In the genomic region with DNA sequence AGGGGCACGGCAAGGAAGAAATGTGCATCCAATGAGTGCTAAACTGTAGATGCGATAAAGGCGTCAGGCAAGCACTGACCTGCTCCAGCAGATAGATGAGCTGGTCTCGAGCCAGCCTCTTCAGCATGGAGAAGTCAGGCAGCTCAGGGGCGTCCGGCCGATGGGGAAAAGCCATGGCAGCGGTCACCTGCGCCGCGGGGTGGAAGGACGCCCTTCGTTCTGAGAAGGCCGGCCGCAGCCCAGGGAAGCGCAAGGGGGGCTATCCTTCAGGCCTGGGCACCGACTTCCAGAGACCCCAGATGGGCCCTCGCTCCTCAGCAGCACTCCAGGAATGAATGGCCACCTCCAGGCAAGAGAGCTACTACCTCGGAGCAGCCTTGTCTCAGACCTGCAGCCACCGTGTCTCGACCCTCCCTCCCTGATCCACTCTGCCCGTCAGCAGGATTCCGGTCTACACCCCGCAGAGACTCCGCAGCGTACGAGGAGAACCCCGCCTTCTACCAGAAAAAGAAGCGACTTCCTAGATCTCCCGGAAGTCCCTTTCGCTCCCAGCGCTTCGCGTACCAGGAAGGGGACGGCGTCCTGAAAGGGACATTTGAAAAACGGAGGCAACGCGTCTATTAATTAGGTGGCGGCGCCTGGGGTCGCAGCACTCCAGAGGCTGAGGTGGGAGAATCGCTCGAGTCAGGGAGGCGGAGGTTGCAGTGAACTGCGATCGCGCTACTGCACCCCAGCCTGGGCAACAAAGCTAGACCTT, we compare ENCODE assay signal across 1 cellular context.
TF ChIP-seq lines count a peak whose summit lies in the region.

TSS of gene VPS33B (minus strand) at position 520 of the 757 bp plus-strand sequence. CDS start at position 175, 345 bp downstream.

TF ChIP-seq in K562, 482 proteins besides CTCF, POLR2A, EP300 and RAD21 (continued from another document and continues in another):
- TF ChIP-seq MCM5 (IDR thresholded peaks at IDR 0.05; ENCODE audit: low read depth): no peak
- TF ChIP-seq MAFF (IDR thresholded peaks at IDR 0.05; ENCODE audit: low read length): no peak
- TF ChIP-seq RUNX1 (IDR thresholded peaks at IDR 0.05; ENCODE audit: low read depth): 0 out of 2 replicates have a peak, but pooled peaks have one; percentile 20
- TF ChIP-seq HDGF (IDR thresholded peaks at IDR 0.05): no peak
- TF ChIP-seq POLR2B (IDR thresholded peaks at IDR 0.05; ENCODE audit: low read depth, partially characterized antibody): peak; percentile 64
- TF ChIP-seq FOXJ2 (tag; IDR thresholded peaks at IDR 0.05): no peak
- TF ChIP-seq CBX2 (IDR thresholded peaks at IDR 0.05; ENCODE audit: insufficient read depth, low read length, poor library complexity, severe bottlenecking): no peak
- peak in 1 of 3 experiments; percentile 87; a peak in 2 of 6 replicates for TF ChIP-seq ZBTB11 (CRISPR knock-in tag; IDR thresholded peaks at IDR 0.05)
- peak; percentile 89 for TF ChIP-seq ZBTB7A (IDR thresholded peaks at IDR 0.05; ENCODE audit: borderline replicate concordance, control insufficient read depth, low read depth, low read length)
- no peak for TF ChIP-seq HINFP (tag; conservative IDR thresholded peaks at IDR 0.05; ENCODE audit: low read depth)
- TF ChIP-seq L3MBTL2 (IDR thresholded peaks at IDR 0.05): 0 out of 2 replicates have a peak, but pooled peaks have one; percentile 18
- TF ChIP-seq, protein P1, sequence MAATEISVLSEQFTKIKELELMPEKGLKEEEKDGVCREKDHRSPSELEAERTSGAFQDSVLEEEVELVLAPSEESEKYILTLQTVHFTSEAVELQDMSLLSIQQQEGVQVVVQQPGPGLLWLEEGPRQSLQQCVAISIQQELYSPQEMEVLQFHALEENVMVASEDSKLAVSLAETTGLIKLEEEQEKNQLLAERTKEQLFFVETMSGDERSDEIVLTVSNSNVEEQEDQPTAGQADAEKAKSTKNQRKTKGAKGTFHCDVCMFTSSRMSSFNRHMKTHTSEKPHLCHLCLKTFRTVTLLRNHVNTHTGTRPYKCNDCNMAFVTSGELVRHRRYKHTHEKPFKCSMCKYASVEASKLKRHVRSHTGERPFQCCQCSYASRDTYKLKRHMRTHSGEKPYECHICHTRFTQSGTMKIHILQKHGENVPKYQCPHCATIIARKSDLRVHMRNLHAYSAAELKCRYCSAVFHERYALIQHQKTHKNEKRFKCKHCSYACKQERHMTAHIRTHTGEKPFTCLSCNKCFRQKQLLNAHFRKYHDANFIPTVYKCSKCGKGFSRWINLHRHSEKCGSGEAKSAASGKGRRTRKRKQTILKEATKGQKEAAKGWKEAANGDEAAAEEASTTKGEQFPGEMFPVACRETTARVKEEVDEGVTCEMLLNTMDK (IDR thresholded peaks at IDR 0.05; ENCODE audit: borderline replicate concordance, insufficient read depth, low read depth, low read length, poor library complexity, severe bottlenecking): no peak
- TF ChIP-seq GTF2F1 (IDR thresholded peaks at IDR 0.05; ENCODE audit: low read depth, low read length): no peak
- no peak for TF ChIP-seq ZNF668 (CRISPR knock-in tag; IDR thresholded peaks at IDR 0.05)
- no peak for TF ChIP-seq MYC (IDR thresholded peaks at IDR 0.05; ENCODE audit: low read depth, low read length)
- no peak for TF ChIP-seq MYC (CRISPR knock-in tag; IDR thresholded peaks at IDR 0.05; ENCODE audit: borderline replicate concordance, low read depth)
- TF ChIP-seq MAX (CRISPR knock-in tag; IDR thresholded peaks at IDR 0.05): peak; percentile 53
- TF ChIP-seq, protein P2, sequence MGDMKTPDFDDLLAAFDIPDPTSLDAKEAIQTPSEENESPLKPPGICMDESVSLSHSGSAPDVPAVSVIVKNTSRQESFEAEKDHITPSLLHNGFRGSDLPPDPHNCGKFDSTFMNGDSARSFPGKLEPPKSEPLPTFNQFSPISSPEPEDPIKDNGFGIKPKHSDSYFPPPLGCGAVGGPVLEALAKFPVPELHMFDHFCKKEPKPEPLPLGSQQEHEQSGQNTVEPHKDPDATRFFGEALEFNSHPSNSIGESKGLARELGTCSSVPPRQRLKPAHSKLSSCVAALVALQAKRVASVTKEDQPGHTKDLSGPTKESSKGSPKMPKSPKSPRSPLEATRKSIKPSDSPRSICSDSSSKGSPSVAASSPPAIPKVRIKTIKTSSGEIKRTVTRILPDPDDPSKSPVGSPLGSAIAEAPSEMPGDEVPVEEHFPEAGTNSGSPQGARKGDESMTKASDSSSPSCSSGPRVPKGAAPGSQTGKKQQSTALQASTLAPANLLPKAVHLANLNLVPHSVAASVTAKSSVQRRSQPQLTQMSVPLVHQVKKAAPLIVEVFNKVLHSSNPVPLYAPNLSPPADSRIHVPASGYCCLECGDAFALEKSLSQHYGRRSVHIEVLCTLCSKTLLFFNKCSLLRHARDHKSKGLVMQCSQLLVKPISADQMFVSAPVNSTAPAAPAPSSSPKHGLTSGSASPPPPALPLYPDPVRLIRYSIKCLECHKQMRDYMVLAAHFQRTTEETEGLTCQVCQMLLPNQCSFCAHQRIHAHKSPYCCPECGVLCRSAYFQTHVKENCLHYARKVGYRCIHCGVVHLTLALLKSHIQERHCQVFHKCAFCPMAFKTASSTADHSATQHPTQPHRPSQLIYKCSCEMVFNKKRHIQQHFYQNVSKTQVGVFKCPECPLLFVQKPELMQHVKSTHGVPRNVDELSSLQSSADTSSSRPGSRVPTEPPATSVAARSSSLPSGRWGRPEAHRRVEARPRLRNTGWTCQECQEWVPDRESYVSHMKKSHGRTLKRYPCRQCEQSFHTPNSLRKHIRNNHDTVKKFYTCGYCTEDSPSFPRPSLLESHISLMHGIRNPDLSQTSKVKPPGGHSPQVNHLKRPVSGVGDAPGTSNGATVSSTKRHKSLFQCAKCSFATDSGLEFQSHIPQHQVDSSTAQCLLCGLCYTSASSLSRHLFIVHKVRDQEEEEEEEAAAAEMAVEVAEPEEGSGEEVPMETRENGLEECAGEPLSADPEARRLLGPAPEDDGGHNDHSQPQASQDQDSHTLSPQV (IDR thresholded peaks at IDR 0.05): no peak
- no peak for TF ChIP-seq FOXA1 (IDR thresholded peaks at IDR 0.05; ENCODE audit: borderline replicate concordance)
- no peak for TF ChIP-seq ETS2 (tag; IDR thresholded peaks at IDR 0.05; ENCODE audit: borderline replicate concordance, poor library complexity, severe bottlenecking)
- no peak for TF ChIP-seq SNRNP70 (optimal IDR thresholded peaks at IDR 0.05; ENCODE audit: low read depth, low read length)
- TF ChIP-seq PPARD (CRISPR knock-in tag; IDR thresholded peaks at IDR 0.05): no peak
- TF ChIP-seq CC2D1A (IDR thresholded peaks at IDR 0.05): peak; percentile 32; the same call in 1 of the 2 replicates
- peak in 1 of 2 experiments; percentile 74; a peak in 2 of 4 replicates for TF ChIP-seq HDAC1 (IDR thresholded peaks at IDR 0.05)
- TF ChIP-seq STAT6 (CRISPR knock-in tag; IDR thresholded peaks at IDR 0.05): no peak
- TF ChIP-seq SMC3 (conservative IDR thresholded peaks at IDR 0.05; ENCODE audit: insufficient read depth, low read depth, low read length): no peak
- TF ChIP-seq HDAC3 (IDR thresholded peaks at IDR 0.05; ENCODE audit: borderline replicate concordance, partially characterized antibody): no peak
- TF ChIP-seq ZNF79 (CRISPR knock-in tag; IDR thresholded peaks at IDR 0.05; ENCODE audit: low read depth): no peak
- TF ChIP-seq STAT5A (IDR thresholded peaks at IDR 0.05; ENCODE audit: borderline replicate concordance, low read length): no peak; the same call in 1 of the 2 replicates
- TF ChIP-seq, protein P3, sequence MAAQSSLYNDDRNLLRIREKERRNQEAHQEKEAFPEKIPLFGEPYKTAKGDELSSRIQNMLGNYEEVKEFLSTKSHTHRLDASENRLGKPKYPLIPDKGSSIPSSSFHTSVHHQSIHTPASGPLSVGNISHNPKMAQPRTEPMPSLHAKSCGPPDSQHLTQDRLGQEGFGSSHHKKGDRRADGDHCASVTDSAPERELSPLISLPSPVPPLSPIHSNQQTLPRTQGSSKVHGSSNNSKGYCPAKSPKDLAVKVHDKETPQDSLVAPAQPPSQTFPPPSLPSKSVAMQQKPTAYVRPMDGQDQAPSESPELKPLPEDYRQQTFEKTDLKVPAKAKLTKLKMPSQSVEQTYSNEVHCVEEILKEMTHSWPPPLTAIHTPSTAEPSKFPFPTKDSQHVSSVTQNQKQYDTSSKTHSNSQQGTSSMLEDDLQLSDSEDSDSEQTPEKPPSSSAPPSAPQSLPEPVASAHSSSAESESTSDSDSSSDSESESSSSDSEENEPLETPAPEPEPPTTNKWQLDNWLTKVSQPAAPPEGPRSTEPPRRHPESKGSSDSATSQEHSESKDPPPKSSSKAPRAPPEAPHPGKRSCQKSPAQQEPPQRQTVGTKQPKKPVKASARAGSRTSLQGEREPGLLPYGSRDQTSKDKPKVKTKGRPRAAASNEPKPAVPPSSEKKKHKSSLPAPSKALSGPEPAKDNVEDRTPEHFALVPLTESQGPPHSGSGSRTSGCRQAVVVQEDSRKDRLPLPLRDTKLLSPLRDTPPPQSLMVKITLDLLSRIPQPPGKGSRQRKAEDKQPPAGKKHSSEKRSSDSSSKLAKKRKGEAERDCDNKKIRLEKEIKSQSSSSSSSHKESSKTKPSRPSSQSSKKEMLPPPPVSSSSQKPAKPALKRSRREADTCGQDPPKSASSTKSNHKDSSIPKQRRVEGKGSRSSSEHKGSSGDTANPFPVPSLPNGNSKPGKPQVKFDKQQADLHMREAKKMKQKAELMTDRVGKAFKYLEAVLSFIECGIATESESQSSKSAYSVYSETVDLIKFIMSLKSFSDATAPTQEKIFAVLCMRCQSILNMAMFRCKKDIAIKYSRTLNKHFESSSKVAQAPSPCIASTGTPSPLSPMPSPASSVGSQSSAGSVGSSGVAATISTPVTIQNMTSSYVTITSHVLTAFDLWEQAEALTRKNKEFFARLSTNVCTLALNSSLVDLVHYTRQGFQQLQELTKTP (IDR thresholded peaks at IDR 0.05; ENCODE audit: low read depth in 1 of 2, partially characterized antibody in 2 of 2): no peak
- TF ChIP-seq LCOR (CRISPR knock-in tag; IDR thresholded peaks at IDR 0.05): peak; percentile 89
- TF ChIP-seq ZNF23 (CRISPR knock-in tag; IDR thresholded peaks at IDR 0.05): no peak
- no peak for TF ChIP-seq CBX5 (IDR thresholded peaks at IDR 0.05; ENCODE audit: borderline replicate concordance, low read depth)
- 0 out of 2 replicates have a peak, but pooled peaks have one; percentile 44 for TF ChIP-seq ZBTB1 (CRISPR knock-in tag; IDR thresholded peaks at IDR 0.05; ENCODE audit: borderline replicate concordance, low read depth)
- TF ChIP-seq NR2C1 (IDR thresholded peaks at IDR 0.05): no peak
- no peak for TF ChIP-seq NR2C1 (tag; IDR thresholded peaks at IDR 0.05)
- no peak for TF ChIP-seq E2F1 (CRISPR knock-in tag; IDR thresholded peaks at IDR 0.05)
- TF ChIP-seq HNRNPK (IDR thresholded peaks at IDR 0.05; ENCODE audit: low read depth, low read length, poor library complexity, severe bottlenecking): no peak
